In the genomic region with DNA sequence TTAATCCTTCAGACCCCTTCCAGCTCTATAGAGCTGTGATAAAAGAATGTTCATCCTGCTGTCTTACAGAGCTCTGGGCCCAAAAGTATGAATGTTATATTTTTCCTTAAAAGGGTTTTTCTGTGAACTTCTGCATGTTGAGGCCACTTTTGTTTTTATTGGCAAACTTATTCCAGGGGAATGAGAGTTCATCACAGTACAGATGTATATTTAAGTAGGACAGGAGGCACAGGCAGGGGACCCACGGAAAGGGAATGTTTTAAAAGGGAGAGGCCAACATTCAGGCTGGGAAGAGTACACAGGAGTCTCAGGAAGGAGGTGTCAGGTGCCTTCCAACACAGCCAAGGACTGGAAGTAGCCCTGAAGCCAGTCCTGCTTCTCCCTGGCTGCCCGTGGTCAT, we compare ENCODE assay signal across 1 cellular context.
TF ChIP-seq lines count a peak whose summit lies in the region.

No MANE protein-coding gene starts in this region.

TF ChIP-seq in H1, 55 proteins besides CTCF, POLR2A, EP300 and RAD21 (continued from another document):
- TF ChIP-seq, protein P1, sequence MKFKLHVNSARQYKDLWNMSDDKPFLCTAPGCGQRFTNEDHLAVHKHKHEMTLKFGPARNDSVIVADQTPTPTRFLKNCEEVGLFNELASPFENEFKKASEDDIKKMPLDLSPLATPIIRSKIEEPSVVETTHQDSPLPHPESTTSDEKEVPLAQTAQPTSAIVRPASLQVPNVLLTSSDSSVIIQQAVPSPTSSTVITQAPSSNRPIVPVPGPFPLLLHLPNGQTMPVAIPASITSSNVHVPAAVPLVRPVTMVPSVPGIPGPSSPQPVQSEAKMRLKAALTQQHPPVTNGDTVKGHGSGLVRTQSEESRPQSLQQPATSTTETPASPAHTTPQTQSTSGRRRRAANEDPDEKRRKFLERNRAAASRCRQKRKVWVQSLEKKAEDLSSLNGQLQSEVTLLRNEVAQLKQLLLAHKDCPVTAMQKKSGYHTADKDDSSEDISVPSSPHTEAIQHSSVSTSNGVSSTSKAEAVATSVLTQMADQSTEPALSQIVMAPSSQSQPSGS (IDR thresholded peaks at IDR 0.05; ENCODE audit: low read length), result no peak
- TF ChIP-seq GTF2F1 (IDR thresholded peaks at IDR 0.05; ENCODE audit: borderline replicate concordance, low read depth, low read length) (no peak), MAX (IDR thresholded peaks at IDR 0.05) (no peak), NRF1 (IDR thresholded peaks at IDR 0.05; ENCODE audit: low read depth, low read length) (no peak)
